13 cellular contexts compared by ENCODE assay signal in genomic region chr5:164090358-164090757, GRCh38.
A peak's percentile ranks its signal among the peaks of the same experiment; 100 is the strongest.
DNase-seq lines count a peak whose midpoint lies in the region; TF ChIP-seq lines count a peak whose summit lies in the region.
"Had no signal": no experiment of that assay in that cellular context is flagged by ENCODE, and none has a peak within 500 bp of the region (broad histone marks: within the 10 kb centered on the region; RNA-seq: fewer than 3 reads in every experiment).

No MANE protein-coding gene starts in this region.

- no peak overlapping the region for H2BK5ac ChIP-seq in H9 (ENCODE audit: insufficient read length, low read length)

- H3K9me3 ChIP-seq in H9 (ENCODE audit: control insufficient read depth, low read depth, low read length) (no peaks in the 10 kb centered on the region), GM23248 (ENCODE audit: low read depth) (no peaks in the 10 kb centered on the region)
- H3K9me3 ChIP-seq: A549, HAP-1 had no signal

- WGBS in H9 (ENCODE audit: extremely low coverage, insufficient read length, low lambda C conversion rate): no CpG with 5 or more reads among the region's 2 CpGs
- 10 to 14% methylated on average over 2 of the region's 2 CpGs for WGBS in GM23248 (ENCODE audit: low coverage in 1 of 2, low lambda C conversion rate in 2 of 2, missing lambda C conversion rate in 2 of 2), 2 experiments

- TF ChIP-seq CTCF in neural crest cell (conservative IDR thresholded peaks at IDR 0.05) (no peak), H9 (conservative IDR thresholded peaks at IDR 0.05) (no peak)

- no peak overlapping the region for H3K4ac ChIP-seq in H9 (ENCODE audit: low read depth, low read length)

- no peak overlapping the region for H2BK20ac ChIP-seq in H9 (ENCODE audit: low read depth, low read length, poor library complexity, severe bottlenecking)

- H4K8ac ChIP-seq in H9 (replicated peaks; ENCODE audit: insufficient read length, low read depth, low read length): no peak overlapping the region

- H3K9me2 ChIP-seq in GM23248 (ENCODE audit: insufficient read depth): no peaks in the 10 kb centered on the region

- no peaks in the 10 kb centered on the region for H3F3A ChIP-seq in GM23248 (ENCODE audit: insufficient read depth)

- no peak overlapping the region for H3K56ac ChIP-seq in H9 (ENCODE audit: insufficient read length, low read depth, low read length)

- H3K4me3 ChIP-seq in GM23248: no peak overlapping the region
- H3K4me3 ChIP-seq: A549, GM23338, HAP-1 had no signal

- H3K9ac ChIP-seq in H9 (ENCODE audit: extremely low read depth, insufficient read length, low read length) (no peak overlapping the region), GM23248 (no peak overlapping the region)

- no peak overlapping the region for H2AK5ac ChIP-seq in H9 (ENCODE audit: insufficient read length, low read length)

- no peaks in the 10 kb centered on the region for H3K79me2 ChIP-seq in H9 (ENCODE audit: insufficient read depth, low read length)
- H3K79me2 ChIP-seq in GM23248 (ENCODE audit: insufficient read depth): no peaks in the 10 kb centered on the region

- H2AFZ ChIP-seq in H9 (ENCODE audit: low read length): no peak overlapping the region
- H2AFZ ChIP-seq in GM23248: no peak overlapping the region
- H2AFZ ChIP-seq: GM23338 had no signal

- H3K27ac ChIP-seq in H9 (ENCODE audit: insufficient read length, low read depth, low read length): no peak overlapping the region
- no peak overlapping the region for H3K27ac ChIP-seq in GM23248
- H3K27ac ChIP-seq: A549 had no signal

- H2BK15ac ChIP-seq in H9 (ENCODE audit: low read depth, low read length): no peak overlapping the region

- peaks cover 8% of the 10 kb centered on the region for H3K4me1 Mint-ChIP-seq in neural crest cell
- 0 out of 4 replicates have a peak, but pooled peaks cover 0 to 2% of the 10 kb centered on the region in 2 experiments for H3K4me1 Mint-ChIP-seq in H9
- H3K4me1 Mint-ChIP-seq: CD14-positive monocyte; CD8-positive, alpha-beta memory T cell had no signal

- DNase-seq in NCI-H69 (lab: John Stamatoyannopoulos, UW) (peak; percentile 35), epidermal melanocyte (ENCODE audit: insufficient read length, low spot score) (peak; percentile 18), neural crest cell (ENCODE audit: low read depth, low spot score) (no peak), H9 (no peak), GM23248 (no peak), NCI-H1048 (lab: John Stamatoyannopoulos, UW) (no peak)
- DNase-seq: CD8-positive, alpha-beta memory T cell; DMS53; GF-D8 had no signal

- H3K27ac Mint-ChIP-seq in neural crest cell (ENCODE audit: unreplicated experiment): peak overlapping the region; percentile 57
- no peak overlapping the region for H3K27ac Mint-ChIP-seq in H9
- H3K27ac Mint-ChIP-seq: CD14-positive monocyte, GM23338 had no signal

- H3K79me1 ChIP-seq in H9 (ENCODE audit: insufficient read depth, low read depth, low read length, poor library complexity, severe bottlenecking): no peaks in the 10 kb centered on the region

- no peaks in the 10 kb centered on the region for H4K20me1 ChIP-seq in H9 (ENCODE audit: control insufficient read depth, insufficient read depth, insufficient read length)
- H4K20me1 ChIP-seq in GM23248 (ENCODE audit: insufficient read depth): no peaks in the 10 kb centered on the region

- H3K36me3 Mint-ChIP-seq in neural crest cell (ENCODE audit: low read depth) (no peaks in the 10 kb centered on the region), H9 (ENCODE audit: insufficient read depth in 1 of 3, low read depth in 3 of 3) (no peaks in the 10 kb centered on the region)
- H3K36me3 Mint-ChIP-seq: CD14-positive monocyte; CD8-positive, alpha-beta memory T cell had no signal

- no peaks in the 10 kb centered on the region for H3K27me3 Mint-ChIP-seq in neural crest cell (ENCODE audit: low read depth)
- no peaks in the 10 kb centered on the region for H3K27me3 Mint-ChIP-seq in H9 (ENCODE audit: low read depth)
- H3K27me3 Mint-ChIP-seq: CD8-positive, alpha-beta memory T cell had no signal

- H3K14ac ChIP-seq in H9 (ENCODE audit: insufficient read depth, low read length): no peak overlapping the region

- no peaks in the 10 kb centered on the region for H3K27me3 ChIP-seq in H9 (ENCODE audit: insufficient read depth, low read length)
- H3K27me3 ChIP-seq in GM23248 (replicated peaks; ENCODE audit: insufficient read depth): no peaks in the 10 kb centered on the region

- H3K4me1 ChIP-seq in H9 (ENCODE audit: insufficient read depth, low read length) (no peaks in the 10 kb centered on the region), GM23248 (ENCODE audit: insufficient read depth) (no peaks in the 10 kb centered on the region)
- H3K4me1 ChIP-seq: A549, HAP-1 had no signal

- H4K91ac ChIP-seq in H9 (ENCODE audit: insufficient read length, low read depth, low read length): no peak overlapping the region

- H3T11ph ChIP-seq in H9 (ENCODE audit: low read length): no peak overlapping the region

- H4K5ac ChIP-seq in H9 (ENCODE audit: insufficient read length, low read depth, low read length): no peak overlapping the region

- in situ Hi-C loops in GM23248 (cut with MboI): no loop called here

- H3K9me3 Mint-ChIP-seq in neural crest cell: peaks cover 5% of the 10 kb centered on the region
- H3K9me3 Mint-ChIP-seq in H9: peaks cover 0 to 6% of the 10 kb centered on the region in 2 experiments; a peak in 2 of 5 replicates

- no peaks in the 10 kb centered on the region for H3K36me3 ChIP-seq in GM23248 (ENCODE audit: low read depth)
- H3K36me3 ChIP-seq: HAP-1 had no signal

- H3K4me2 ChIP-seq in H9 (ENCODE audit: insufficient read depth, insufficient read length, low read length) (no peak overlapping the region), GM23248 (ENCODE audit: unreplicated experiment) (no peak overlapping the region)
- H3K4me2 ChIP-seq: A549, GM23338 had no signal

- H3K18ac ChIP-seq in H9 (ENCODE audit: insufficient read length, low read depth, low read length): no peak overlapping the region

- no peak overlapping the region for H2BK120ac ChIP-seq in H9 (ENCODE audit: low read depth, low read length, poor library complexity, severe bottlenecking)

- H3K23ac ChIP-seq in H9 (ENCODE audit: insufficient read length, low read depth, low read length): no peak overlapping the region

- H3K23me2 ChIP-seq in H9 (ENCODE audit: insufficient read length, low read depth, low read length, poor library complexity, severe bottlenecking): no peaks in the 10 kb centered on the region

- no peak overlapping the region for H3K4me3 Mint-ChIP-seq in neural crest cell
- H3K4me3 Mint-ChIP-seq in H9: no peak overlapping the region
- H3K4me3 Mint-ChIP-seq: CD14-positive monocyte; CD8-positive, alpha-beta memory T cell; GM23338 had no signal

- H2BK12ac ChIP-seq in H9 (ENCODE audit: insufficient read length, low read depth, low read length): no peak overlapping the region

Comparison
In these comparisons a context has a peak if more than half of its experiments do, and no peak if none do; other contexts are left out.
1. DNase-seq: peak in NCI-H69 (single experiment) and epidermal melanocyte (single experiment); none in neural crest cell (single experiment), H9 (single experiment), GM23248 (single experiment) and NCI-H1048 (single experiment).